9 cellular contexts compared by ENCODE assay signal in genomic region chr5:14727428-14727865, GRCh38.
A peak's percentile ranks its signal among the peaks of the same experiment; 100 is the strongest.
DNase-seq lines count a peak whose midpoint lies in the region; ATAC-seq and TF ChIP-seq lines count a peak whose summit lies in the region.
"Had no signal": no experiment of that assay in that cellular context is flagged by ENCODE, and none has a peak within 500 bp of the region (broad histone marks: within the 10 kb centered on the region; RNA-seq: fewer than 3 reads in every experiment).

No MANE protein-coding gene starts in this region.

- DNase-seq in NCI-H1436 (lab: John Stamatoyannopoulos, UW) (peak; percentile 52), NCI-H1436 treated with DMSO at 0.1 percent for 48 hours (lab: John Stamatoyannopoulos, UW) (no peak), NCI-H524 (lab: John Stamatoyannopoulos, UW) (peak; percentile 70 to 91), dermis microvascular lymphatic vessel endothelial cell (ENCODE audit: low read depth in 2 of 2) (peak; percentile 74 to 87), lung (ENCODE audit: low spot score) (peak; percentile 75)
- peak; percentile 75 for DNase-seq in activated CD4-positive, alpha-beta T cell treated with anti-CD3 and anti-CD28 coated beads, Interleukin-2, amount 50 U/mL, for 1 hour
- peak; percentile 34 for DNase-seq in stimulated activated CD8-positive, alpha-beta memory T cell treated with anti-CD3 and anti-CD28 coated beads, Interleukin-12 subunit alpha, Interleukin-12 subunit beta, amount 100 ng/mL, for 24 hours (ENCODE audit: extremely low read depth)

- no peak overlapping the region for H3K27ac ChIP-seq in lung (ENCODE audit: low read depth in 1 of 2, low read length in 1 of 2)

- peaks cover 0 to 6% of the 10 kb centered on the region in 2 donors for H3K36me3 ChIP-seq in lung (ENCODE audit: control insufficient read depth in 2 of 2, insufficient read depth in 2 of 2, low read length in 2 of 2)

- ATAC-seq in HG03439 (IDR thresholded peaks at IDR 0.05; ENCODE audit: unreplicated experiment) (peak; percentile 52), lung (ENCODE audit: insufficient read depth, low FRiP score) (peak; percentile 66)

- no peaks in the 10 kb centered on the region for H3K9me3 ChIP-seq in lung (ENCODE audit: control insufficient read depth in 2 of 2, insufficient read depth in 1 of 2, low read length in 1 of 2)
- H3K9me3 ChIP-seq: BLaER1 had no signal

- no peaks in the 10 kb centered on the region for H3K27me3 ChIP-seq in lung (ENCODE audit: control insufficient read depth, insufficient read depth)
- H3K27me3 ChIP-seq: BLaER1 had no signal

- H3K4me1 ChIP-seq in lung (ENCODE audit: control insufficient read depth in 2 of 2, insufficient read depth in 2 of 2, low read length in 2 of 2): no peaks in the 10 kb centered on the region

- peak; percentile 88 for TF ChIP-seq CTCF in lung (IDR thresholded peaks at IDR 0.05; ENCODE audit: control extremely low read depth, extremely low read depth)

- 7 to 9% methylated on average over 7 of the region's 7 CpGs for WGBS in lung, 2 donors

- no peak overlapping the region for H3K4me3 ChIP-seq in lung
- H3K4me3 ChIP-seq: BLaER1 had no signal
